In genomic region chr16:58265480-58266052, GRCh38 we compare ENCODE assay signal across 17 cellular contexts. TPM values are rescaled to one million over a fixed set of nuclear protein-coding genes. Genes with fewer than 3 reads are reported as not detected.
DNase-seq lines count a peak whose midpoint lies in the region; ATAC-seq and TF ChIP-seq lines count a peak whose summit lies in the region.
"Had no signal": no experiment of that assay in that cellular context is flagged by ENCODE, and none has a peak within 500 bp of the region (broad histone marks: within the 10 kb centered on the region; RNA-seq: fewer than 3 reads in every experiment).

No MANE protein-coding gene starts in this region.

- H2BK15ac ChIP-seq in mesendoderm (replicated peaks; ENCODE audit: low read depth) = no peak overlapping the region

- H3K79me2 ChIP-seq in mesendoderm (ENCODE audit: control insufficient read depth, insufficient read depth, low read length) = no peaks in the 10 kb centered on the region

- no peak overlapping the region for H4K5ac ChIP-seq in mesendoderm (ENCODE audit: low read length)

- H3K4me1 Mint-ChIP-seq in CD8-positive, alpha-beta memory T cell = peaks cover 6 to 9% (median 8%) of the 10 kb centered on the region in 3 donors
- peaks cover 19% of the 10 kb centered on the region for H3K4me1 Mint-ChIP-seq in MCF 10A (ENCODE audit: insufficient read depth, unreplicated experiment)
- H3K4me1 Mint-ChIP-seq in naive thymus-derived CD4-positive, alpha-beta T cell = peaks cover 0 to 9% (median 3%) of the 10 kb centered on the region in 7 donors

- H3K4ac ChIP-seq in mesendoderm (ENCODE audit: low read depth, low read length) = no peak overlapping the region

- no peak for DNase-seq in CD8-positive, alpha-beta memory T cell
- peak; percentile 45 for DNase-seq in NOMO-1 treated with dmso at 0.1 percent for 144 hours (lab: John Stamatoyannopoulos, UW; ENCODE audit: unreplicated experiment)
- no peak for DNase-seq in MCF 10A (ENCODE audit: unreplicated experiment)
- no peak for DNase-seq in naive thymus-derived CD4-positive, alpha-beta T cell
- DNase-seq in HAP-1 (ENCODE audit: low spot score in 2 of 2) = no peak
- no peak for DNase-seq in mesendoderm
- DNase-seq in activated gamma-delta T cell treated with Interleukin-2 at 50 U/mL for 16 hours = no peak
- no peak for DNase-seq in SKM-1 (lab: John Stamatoyannopoulos, UW; ENCODE audit: unreplicated experiment)
- DNase-seq: activated naive CD4-positive, alpha-beta T cell treated with anti-CD3 and anti-CD28 coated beads, Interleukin-2, amount 10 ng/mL, durations not matched to agents 7 days and 5 days; effector CD4-positive, alpha-beta T cell; NCI-H1930; NCI-H69; Right ventricle myocardium superior; spleen had no signal

- no TSS peak for BruUV-seq in MCF 10A (replicated peaks; lab: Mats Ljungman, UMichigan)

- peak overlapping the region in 5 of 8 donors; percentile 8 to 94 (median 61) for H3K27ac Mint-ChIP-seq in CD8-positive, alpha-beta memory T cell
- H3K27ac Mint-ChIP-seq in MCF 10A (ENCODE audit: low read depth, unreplicated experiment) = peak overlapping the region; percentile 98
- H3K27ac Mint-ChIP-seq in naive thymus-derived CD4-positive, alpha-beta T cell = peak overlapping the region in 1 of 9 donors; percentile 65
- H3K27ac Mint-ChIP-seq: activated naive CD4-positive, alpha-beta T cell treated with anti-CD3 and anti-CD28 coated beads, Interleukin-2, amount 10 ng/mL, durations not matched to agents 7 days and 5 days had no signal

- intact Hi-C loops in MCF 10A (cut with micrococcal nuclease) = no loop called here
- intact Hi-C loops in naive thymus-derived CD4-positive, alpha-beta T cell (cut with micrococcal nuclease) = no loop called here

- in situ Hi-C loops in HAP-1 (cut with MboI; ENCODE audit: low sequenced_read_pairs) = no loop called here

- POLR2A ChIA-PET in CD8-positive, alpha-beta memory T cell (lab: Charles Lee) = no interaction called here
- POLR2A ChIA-PET in MCF 10A (lab: Yijun Ruan, JAX) = interaction anchor here (0.6 to 4.9 kb wide), 6 partner anchors 14 to 22 kb away, joined by 3 to 25 read pairs (median 8); a partner anchor contains a TSS
- POLR2A ChIA-PET in naive thymus-derived CD4-positive, alpha-beta T cell (lab: Charles Lee) = no interaction called here

- no peak overlapping the region for H2AK5ac ChIP-seq in mesendoderm (ENCODE audit: low read length)

- peaks cover 2 to 8% of the 10 kb centered on the region in 2 donors for H3K27me3 Mint-ChIP-seq in CD8-positive, alpha-beta memory T cell
- no peaks in the 10 kb centered on the region for H3K27me3 Mint-ChIP-seq in MCF 10A (ENCODE audit: insufficient read depth, unreplicated experiment)
- no peaks in the 10 kb centered on the region for H3K27me3 Mint-ChIP-seq in naive thymus-derived CD4-positive, alpha-beta T cell
- H3K27me3 Mint-ChIP-seq: activated naive CD4-positive, alpha-beta T cell treated with anti-CD3 and anti-CD28 coated beads, Interleukin-2, amount 10 ng/mL, durations not matched to agents 7 days and 5 days had no signal

- WGBS in mesendoderm (ENCODE audit: extremely low coverage, insufficient coverage, low lambda C conversion rate) = no CpG with 5 or more reads among the region's 13 CpGs

- peak; percentile 27 for ATAC-seq in naive thymus-derived CD4-positive, alpha-beta T cell

- H3K56ac ChIP-seq in mesendoderm (ENCODE audit: low read length) = no peak overlapping the region

- no peak overlapping the region for H3K23ac ChIP-seq in mesendoderm (ENCODE audit: low read length)

- H3K9me3 Mint-ChIP-seq in CD8-positive, alpha-beta memory T cell = no peaks in the 10 kb centered on the region
- no peaks in the 10 kb centered on the region for H3K9me3 Mint-ChIP-seq in MCF 10A (ENCODE audit: unreplicated experiment)
- H3K9me3 Mint-ChIP-seq in naive thymus-derived CD4-positive, alpha-beta T cell = peaks cover 0 to 1% (median 0%) of the 10 kb centered on the region in 11 donors
- H3K9me3 Mint-ChIP-seq: activated naive CD4-positive, alpha-beta T cell treated with anti-CD3 and anti-CD28 coated beads, Interleukin-2, amount 10 ng/mL, durations not matched to agents 7 days and 5 days had no signal

- H3K4me3 Mint-ChIP-seq in CD8-positive, alpha-beta memory T cell = no peak overlapping the region
- H3K4me3 Mint-ChIP-seq in MCF 10A (ENCODE audit: unreplicated experiment) = no peak overlapping the region
- H3K4me3 Mint-ChIP-seq in naive thymus-derived CD4-positive, alpha-beta T cell = no peak overlapping the region
- H3K4me3 Mint-ChIP-seq: activated naive CD4-positive, alpha-beta T cell treated with anti-CD3 and anti-CD28 coated beads, Interleukin-2, amount 10 ng/mL, durations not matched to agents 7 days and 5 days had no signal

- TF ChIP-seq CTCF in MCF 10A (IDR thresholded peaks at IDR 0.05; ENCODE audit: unreplicated experiment) = no peak

- H3K18ac ChIP-seq in mesendoderm (ENCODE audit: low read length) = no peak overlapping the region

- no peaks in the 10 kb centered on the region for H3K36me3 Mint-ChIP-seq in CD8-positive, alpha-beta memory T cell
- peaks cover 6% of the 10 kb centered on the region for H3K36me3 Mint-ChIP-seq in MCF 10A (ENCODE audit: insufficient read depth, unreplicated experiment)
- no peaks in the 10 kb centered on the region for H3K36me3 Mint-ChIP-seq in naive thymus-derived CD4-positive, alpha-beta T cell
- H3K36me3 Mint-ChIP-seq: activated naive CD4-positive, alpha-beta T cell treated with anti-CD3 and anti-CD28 coated beads, Interleukin-2, amount 10 ng/mL, durations not matched to agents 7 days and 5 days had no signal

- CTCF ChIA-PET in CD8-positive, alpha-beta memory T cell (lab: Charles Lee) = no interaction called here
- CTCF ChIA-PET in MCF 10A (lab: Yijun Ruan, JAX) = interaction anchor here (1.1 to 1.7 kb wide), 2 partner anchors 42 to 310 kb away, joined by 6 read pairs; no protein-coding TSS in a partner anchor
- CTCF ChIA-PET in naive thymus-derived CD4-positive, alpha-beta T cell (lab: Charles Lee) = no interaction called here

- no peak overlapping the region for H2BK120ac ChIP-seq in mesendoderm (ENCODE audit: low read depth, low read length)

- no peaks in the 10 kb centered on the region for H3K36me3 ChIP-seq in CD8-positive, alpha-beta memory T cell (ENCODE audit: insufficient read depth, low read length)
- no peaks in the 10 kb centered on the region for H3K36me3 ChIP-seq in naive thymus-derived CD4-positive, alpha-beta T cell (ENCODE audit: control insufficient read depth in 2 of 3, insufficient read depth in 3 of 3, low read length in 3 of 3)
- H3K36me3 ChIP-seq in HAP-1 (replicated peaks) = no peaks in the 10 kb centered on the region
- no peaks in the 10 kb centered on the region for H3K36me3 ChIP-seq in mesendoderm (ENCODE audit: control insufficient read depth, insufficient read depth, low read length)
- H3K36me3 ChIP-seq: brain microvascular endothelial cell, spleen had no signal

- H3K27ac ChIP-seq in CD8-positive, alpha-beta memory T cell (ENCODE audit: low read depth, low read length) = peak overlapping the region; percentile 38
- H3K27ac ChIP-seq in naive thymus-derived CD4-positive, alpha-beta T cell (ENCODE audit: low read depth, low read length) = no peak overlapping the region
- no peak overlapping the region for H3K27ac ChIP-seq in mesendoderm (ENCODE audit: low read depth, low read length)
- H3K27ac ChIP-seq: brain microvascular endothelial cell, KMS-11, spleen had no signal

- H3K9ac ChIP-seq in mesendoderm (ENCODE audit: low read length) = no peak overlapping the region
- H3K9ac ChIP-seq: KMS-11 had no signal

- no peaks in the 10 kb centered on the region for H3K4me1 ChIP-seq in CD8-positive, alpha-beta memory T cell (ENCODE audit: insufficient read depth, low read length)
- H3K4me1 ChIP-seq in naive thymus-derived CD4-positive, alpha-beta T cell (ENCODE audit: control insufficient read depth in 2 of 2, insufficient read depth in 2 of 2, low read length in 2 of 2) = no peaks in the 10 kb centered on the region
- H3K4me1 ChIP-seq in HAP-1 = no peaks in the 10 kb centered on the region
- no peaks in the 10 kb centered on the region for H3K4me1 ChIP-seq in mesendoderm (ENCODE audit: control insufficient read depth, low read depth, low read length)

- no peaks in the 10 kb centered on the region for H3K27me3 ChIP-seq in CD8-positive, alpha-beta memory T cell (ENCODE audit: insufficient read depth, low read length, poor library complexity, severe bottlenecking)
- H3K27me3 ChIP-seq in naive thymus-derived CD4-positive, alpha-beta T cell (ENCODE audit: control insufficient read depth in 2 of 2, insufficient read depth in 2 of 2, low read length in 2 of 2) = no peaks in the 10 kb centered on the region
- H3K27me3 ChIP-seq in HAP-1 (ENCODE audit: low read depth) (no peaks in the 10 kb centered on the region), mesendoderm (ENCODE audit: insufficient read depth, low read length, poor library complexity) (no peaks in the 10 kb centered on the region)
- H3K27me3 ChIP-seq: brain microvascular endothelial cell, spleen had no signal

- H3K9me3 ChIP-seq in CD8-positive, alpha-beta memory T cell (ENCODE audit: low read length) = no peaks in the 10 kb centered on the region
- no peaks in the 10 kb centered on the region for H3K9me3 ChIP-seq in naive thymus-derived CD4-positive, alpha-beta T cell (ENCODE audit: control insufficient read depth in 2 of 3, low read length in 3 of 3)
- no peaks in the 10 kb centered on the region for H3K9me3 ChIP-seq in HAP-1
- H3K9me3 ChIP-seq: spleen had no signal

- H3K4me3 ChIP-seq in CD8-positive, alpha-beta memory T cell (ENCODE audit: low read length) = no peak overlapping the region
- no peak overlapping the region for H3K4me3 ChIP-seq in naive thymus-derived CD4-positive, alpha-beta T cell (ENCODE audit: low read length)
- H3K4me3 ChIP-seq in HAP-1 = no peak overlapping the region
- no peak overlapping the region for H3K4me3 ChIP-seq in mesendoderm (ENCODE audit: low read length)
- H3K4me3 ChIP-seq: spleen had no signal

- no peaks in the 10 kb centered on the region for H3K79me1 ChIP-seq in mesendoderm (ENCODE audit: low read length)

- no peak overlapping the region for H4K8ac ChIP-seq in mesendoderm (ENCODE audit: low read depth, low read length)

- H2BK5ac ChIP-seq in mesendoderm (ENCODE audit: low read length) = no peak overlapping the region

- no peak overlapping the region for H3K4me2 ChIP-seq in mesendoderm (ENCODE audit: low read length)
- H3K4me2 ChIP-seq: KMS-11 had no signal

RNA-seq across cellular contexts. Expression of gene PRSS54, which starts 29.3 kb away (rescaled TPM):
- not detected for total RNA-seq in CD8-positive, alpha-beta memory T cell
- not detected for polyA plus RNA-seq in CD8-positive, alpha-beta memory T cell
- total RNA-seq in MCF 10A (2022) = not detected in 2 replicates
- total RNA-seq in naive thymus-derived CD4-positive, alpha-beta T cell = not detected
- polyA plus RNA-seq in naive thymus-derived CD4-positive, alpha-beta T cell = not detected
- polyA plus RNA-seq in mesendoderm (2013, experiment 1 of 2) = not detected
- polyA plus RNA-seq in mesendoderm (2013, experiment 2 of 2) = not detected
- total RNA-seq: lower leg skin, Right ventricle myocardium superior, spleen had no signal
- polyA plus RNA-seq: spleen had no signal
